In the genomic region with DNA sequence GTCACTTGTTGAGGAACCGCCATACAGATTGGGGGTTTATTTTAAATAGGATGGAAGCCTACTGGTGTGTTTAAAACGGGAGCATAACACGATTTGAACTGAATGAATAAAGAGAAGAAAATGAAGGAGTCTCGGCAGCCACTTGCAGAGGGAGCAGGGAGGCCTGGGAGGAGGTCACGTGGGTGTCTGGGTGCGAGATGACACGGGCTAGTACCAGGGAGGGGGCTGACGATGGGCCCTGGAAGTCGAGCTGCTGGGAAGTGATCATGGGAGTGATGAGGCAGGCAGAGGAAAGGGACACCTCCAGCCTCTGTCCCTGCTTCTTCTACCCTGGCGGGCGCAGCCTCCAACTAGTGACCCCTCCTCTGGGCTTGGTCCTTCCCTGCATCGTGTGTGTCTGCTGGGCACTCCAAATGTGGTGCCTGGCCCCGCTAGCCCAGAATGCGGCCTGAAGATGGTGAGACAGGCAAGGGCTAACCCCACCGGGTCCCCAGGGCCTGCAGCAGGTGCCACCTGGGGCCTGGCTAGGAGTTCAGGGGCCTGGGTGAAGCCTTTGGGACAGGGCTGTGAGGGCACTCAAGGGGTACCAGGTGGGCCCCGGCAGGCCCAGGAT, we compare ENCODE assay signal across 20 cellular contexts. TPM values are rescaled to one million over a fixed set of nuclear protein-coding genes. Genes with fewer than 3 reads are reported as not detected.
DNase-seq lines count a peak whose midpoint lies in the region; ATAC-seq lines count a peak whose summit lies in the region.
"Had no signal": no experiment of that assay in that cellular context is flagged by ENCODE, and none has a peak within 500 bp of the region (broad histone marks: within the 10 kb centered on the region; RNA-seq: fewer than 3 reads in every experiment).

No MANE protein-coding gene starts in this region.

- no peak overlapping the region for H3K4me3 ChIP-seq in CD4-positive, alpha-beta memory T cell (ENCODE audit: low read length in 2 of 2)
- H3K4me3 ChIP-seq: K562, Peyer's patch had no signal

- no peaks in the 10 kb centered on the region for H3K27me3 ChIP-seq in CD4-positive, alpha-beta memory T cell (ENCODE audit: insufficient read depth, low read length)
- H3K27me3 ChIP-seq: Peyer's patch had no signal

- no peaks in the 10 kb centered on the region for H3K4me1 Mint-ChIP-seq in activated CD4-positive, alpha-beta T cell treated with anti-CD3 and anti-CD28 coated beads, Interleukin-2, amount 10 ng/mL, durations not matched to agents 7 days and 5 days
- peaks cover 15% of the 10 kb centered on the region for H3K4me1 Mint-ChIP-seq in activated T-helper 17 cell treated with anti-CD3 and anti-CD28 coated beads, Interleukin-2, amount 50 U/mL, for 72 hours
- peaks cover 28% of the 10 kb centered on the region for H3K4me1 Mint-ChIP-seq in stimulated activated effector memory CD8-positive, alpha-beta T cell treated with anti-CD3 and anti-CD28 coated beads, Interleukin-12 subunit alpha, Interleukin-12 subunit beta, amount 100 ng/mL, for 72 hours
- peaks cover 9 to 20% (median 12%) of the 10 kb centered on the region in 4 donors for H3K4me1 Mint-ChIP-seq in CD4-positive, alpha-beta memory T cell

- CTCF ChIA-PET in activated CD4-positive, alpha-beta T cell treated with anti-CD3 and anti-CD28 coated beads, Interleukin-2, amount 10 ng/mL, durations not matched to agents 7 days and 5 days (lab: Charles Lee): no interaction called here
- CTCF ChIA-PET in CD4-positive, alpha-beta memory T cell (lab: Charles Lee; ENCODE audit: partially characterized antibody): no interaction called here

- no peaks in the 10 kb centered on the region for H3K36me3 Mint-ChIP-seq in activated CD4-positive, alpha-beta T cell treated with anti-CD3 and anti-CD28 coated beads, Interleukin-2, amount 10 ng/mL, durations not matched to agents 7 days and 5 days (ENCODE audit: low read depth)
- no peaks in the 10 kb centered on the region for H3K36me3 Mint-ChIP-seq in activated T-helper 17 cell treated with anti-CD3 and anti-CD28 coated beads, Interleukin-2, amount 50 U/mL, for 72 hours (ENCODE audit: low read depth)
- H3K36me3 Mint-ChIP-seq in stimulated activated effector memory CD8-positive, alpha-beta T cell treated with anti-CD3 and anti-CD28 coated beads, Interleukin-12 subunit alpha, Interleukin-12 subunit beta, amount 100 ng/mL, for 72 hours: peaks cover 6% of the 10 kb centered on the region
- H3K36me3 Mint-ChIP-seq in CD4-positive, alpha-beta memory T cell: peaks cover 16 to 17% of the 10 kb centered on the region in 2 donors

- no peaks in the 10 kb centered on the region for H3K4me1 ChIP-seq in CD4-positive, alpha-beta memory T cell (ENCODE audit: insufficient read depth, low read length)
- H3K4me1 ChIP-seq: Peyer's patch had no signal

- intact Hi-C loops in CD4-positive, alpha-beta memory T cell (cut with micrococcal nuclease): no loop called here

- H3K36me3 ChIP-seq in CD4-positive, alpha-beta memory T cell (ENCODE audit: insufficient read depth, low read length): no peaks in the 10 kb centered on the region
- H3K36me3 ChIP-seq: Peyer's patch had no signal

- ATAC-seq in activated T-helper 17 cell treated with anti-CD3 and anti-CD28 coated beads, Interleukin-2, amount 50 U/mL, for 72 hours (replicated peaks): no peak
- ATAC-seq in stimulated activated effector memory CD8-positive, alpha-beta T cell treated with anti-CD3 and anti-CD28 coated beads, Interleukin-12 subunit alpha, Interleukin-12 subunit beta, amount 100 ng/mL, for 72 hours: no peak
- ATAC-seq: K562 had no signal

- no peaks in the 10 kb centered on the region for H3K9me3 ChIP-seq in CD4-positive, alpha-beta memory T cell (ENCODE audit: control insufficient read depth in 1 of 2, low read length in 2 of 2)
- H3K9me3 ChIP-seq: Peyer's patch had no signal

- no peaks in the 10 kb centered on the region for H3K27me3 Mint-ChIP-seq in activated CD4-positive, alpha-beta T cell treated with anti-CD3 and anti-CD28 coated beads, Interleukin-2, amount 10 ng/mL, durations not matched to agents 7 days and 5 days
- no peaks in the 10 kb centered on the region for H3K27me3 Mint-ChIP-seq in activated T-helper 17 cell treated with anti-CD3 and anti-CD28 coated beads, Interleukin-2, amount 50 U/mL, for 72 hours
- no peaks in the 10 kb centered on the region for H3K27me3 Mint-ChIP-seq in CD4-positive, alpha-beta memory T cell
- H3K27me3 Mint-ChIP-seq: CD8-positive, alpha-beta memory T cell had no signal

- no peak for DNase-seq in activated CD4-positive, alpha-beta T cell treated with anti-CD3 and anti-CD28 coated beads, Interleukin-2, amount 10 ng/mL, durations not matched to agents 7 days and 5 days
- DNase-seq in activated CD4-positive, alpha-beta T cell treated with anti-CD3 and anti-CD28 coated beads, Interleukin-2, amount 50 U/mL, for 48 hours: no peak
- peak; percentile 32 for DNase-seq in globus pallidus (ENCODE audit: low spot score)
- DNase-seq in stimulated activated effector memory CD8-positive, alpha-beta T cell treated with anti-CD3 and anti-CD28 coated beads, Interleukin-12 subunit alpha, Interleukin-12 subunit beta, amount 100 ng/mL, for 72 hours (ENCODE audit: low spot score in 2 of 2): no peak
- DNase-seq in CD4-positive, alpha-beta memory T cell: no peak
- DNase-seq in A172 (ENCODE audit: low spot score): no peak
- no peak for DNase-seq in NCI-H748 treated with DMSO at 0.1 percent for 48 hours (lab: John Stamatoyannopoulos, UW)
- DNase-seq: CD8-positive, alpha-beta memory T cell; GOT3; NCI-H1105; NCI-H2081; NCI-H2171 treated with DMSO at 0.1 percent for 48 hours; NCI-H446; NCI-H69; NK-92 treated with Interleukin-12 subunit alpha and Interleukin-12 subunit beta, amount 100 ng/mL, for 24 hours; Peyer's patch; SHP77 had no signal

- POLR2A ChIA-PET in activated CD4-positive, alpha-beta T cell treated with anti-CD3 and anti-CD28 coated beads, Interleukin-2, amount 10 ng/mL, durations not matched to agents 7 days and 5 days (lab: Charles Lee): no interaction called here
- POLR2A ChIA-PET in CD4-positive, alpha-beta memory T cell (lab: Charles Lee; ENCODE audit: partially characterized antibody): no interaction called here

- peak overlapping the region; percentile 25 for H3K27ac Mint-ChIP-seq in activated CD4-positive, alpha-beta T cell treated with anti-CD3 and anti-CD28 coated beads, Interleukin-2, amount 10 ng/mL, durations not matched to agents 7 days and 5 days
- peak overlapping the region; percentile 37 for H3K27ac Mint-ChIP-seq in activated T-helper 17 cell treated with anti-CD3 and anti-CD28 coated beads, Interleukin-2, amount 50 U/mL, for 72 hours
- H3K27ac Mint-ChIP-seq in stimulated activated effector memory CD8-positive, alpha-beta T cell treated with anti-CD3 and anti-CD28 coated beads, Interleukin-12 subunit alpha, Interleukin-12 subunit beta, amount 100 ng/mL, for 72 hours: peak overlapping the region; percentile 49
- peak overlapping the region in 3 of 7 donors; percentile 25 to 70 (median 43) for H3K27ac Mint-ChIP-seq in CD4-positive, alpha-beta memory T cell

- H3K4me3 Mint-ChIP-seq in activated CD4-positive, alpha-beta T cell treated with anti-CD3 and anti-CD28 coated beads, Interleukin-2, amount 10 ng/mL, durations not matched to agents 7 days and 5 days: no peak overlapping the region
- no peak overlapping the region for H3K4me3 Mint-ChIP-seq in activated T-helper 17 cell treated with anti-CD3 and anti-CD28 coated beads, Interleukin-2, amount 50 U/mL, for 72 hours
- H3K4me3 Mint-ChIP-seq in stimulated activated effector memory CD8-positive, alpha-beta T cell treated with anti-CD3 and anti-CD28 coated beads, Interleukin-12 subunit alpha, Interleukin-12 subunit beta, amount 100 ng/mL, for 72 hours: no peak overlapping the region
- no peak overlapping the region for H3K4me3 Mint-ChIP-seq in CD4-positive, alpha-beta memory T cell
- H3K4me3 Mint-ChIP-seq: CD8-positive, alpha-beta memory T cell had no signal

- no peaks in the 10 kb centered on the region for H3K9me3 Mint-ChIP-seq in activated CD4-positive, alpha-beta T cell treated with anti-CD3 and anti-CD28 coated beads, Interleukin-2, amount 10 ng/mL, durations not matched to agents 7 days and 5 days
- H3K9me3 Mint-ChIP-seq in activated T-helper 17 cell treated with anti-CD3 and anti-CD28 coated beads, Interleukin-2, amount 50 U/mL, for 72 hours: no peaks in the 10 kb centered on the region
- H3K9me3 Mint-ChIP-seq in stimulated activated effector memory CD8-positive, alpha-beta T cell treated with anti-CD3 and anti-CD28 coated beads, Interleukin-12 subunit alpha, Interleukin-12 subunit beta, amount 100 ng/mL, for 72 hours: no peaks in the 10 kb centered on the region
- H3K9me3 Mint-ChIP-seq in CD4-positive, alpha-beta memory T cell: no peaks in the 10 kb centered on the region
- H3K9me3 Mint-ChIP-seq: CD8-positive, alpha-beta memory T cell had no signal

- H3K27ac ChIP-seq in CD4-positive, alpha-beta memory T cell (ENCODE audit: low read depth, low read length): no peak overlapping the region
- H3K27ac ChIP-seq: 22Rv1, Peyer's patch had no signal

RNA-seq across cellular contexts. Expression of gene CRTC1, which starts 35.5 kb away (rescaled TPM):
- 10 to 100 TPM; 10.2 to 10.3 TPM for total RNA-seq in activated CD4-positive, alpha-beta T cell treated with anti-CD3 and anti-CD28 coated beads, Interleukin-2, amount 10 ng/mL, durations not matched to agents 7 days and 5 days
- 10 to 100 TPM in 1 of 2 donors, 1 to 10 TPM in 1; 7.8 to 13.6 TPM for total RNA-seq in activated T-helper 17 cell treated with anti-CD3 and anti-CD28 coated beads, Interleukin-2, amount 50 U/mL, for 72 hours
- total RNA-seq in CD4-positive, alpha-beta memory T cell: 10 to 100 TPM; 19.6 to 20.8 TPM
- polyA plus RNA-seq in CD4-positive, alpha-beta memory T cell: 1 to 10 TPM in 1 of 2 donors, not detected in 1; 1.7 TPM
- total RNA-seq in A172 (2014; rRNA removed; shearing (Covaris generic)): 0.98 and 1.4 TPM in 2 replicates
